Comparison of ENCODE assay signal across 6 cellular contexts in genomic region chrX:24363432-24364181, GRCh38. TPM values are rescaled to one million over a fixed set of nuclear protein-coding genes. Genes with fewer than 3 reads are reported as not detected.
"Had no signal": no experiment of that assay in that cellular context is flagged by ENCODE, and none has a peak within 500 bp of the region (broad histone marks: within the 10 kb centered on the region; RNA-seq: fewer than 3 reads in every experiment).

No MANE protein-coding gene starts in this region.

RNA-seq across cellular contexts. Expression of gene SUPT20HL1, which starts 3.2 kb away (rescaled TPM):
- total RNA-seq: activated CD8-positive, alpha-beta T cell treated with anti-CD3 and anti-CD28 coated beads, Interleukin-2, amount 10 ng/mL, durations not matched to agents 7 days and 5 days; activated T-helper 1 cell treated with anti-CD3 and anti-CD28 coated beads, Interleukin-12 subunit alpha, Interleukin-12 subunit beta, Interleukin-2, Interleukin-4 antibody, amounts not matched to agents 30 ng/mL and 10 ng/mL and 1 ng/mL, durations not matched to agents 14 hours and 24 hours and 36 hours; SJSA1; T-helper 1 cell treated with Interleukin-12 subunit alpha and Interleukin-12 subunit beta and Interleukin-4 antibody, amounts not matched to agents 30 ng/mL and 1 ng/mL, for 36 hours; WTC11 had no signal

RNA-seq across cellular contexts. Expression of gene SUPT20HL2, which starts 49.7 kb away (rescaled TPM):
- total RNA-seq: activated CD8-positive, alpha-beta T cell treated with anti-CD3 and anti-CD28 coated beads, Interleukin-2, amount 10 ng/mL, durations not matched to agents 7 days and 5 days; activated naive CD4-positive, alpha-beta T cell treated with anti-CD3 and anti-CD28 coated beads, Interleukin-2, amount 50 U/mL, for 72 hours; activated T-helper 1 cell treated with anti-CD3 and anti-CD28 coated beads, Interleukin-12 subunit alpha, Interleukin-12 subunit beta, Interleukin-2, Interleukin-4 antibody, amounts not matched to agents 30 ng/mL and 10 ng/mL and 1 ng/mL, durations not matched to agents 14 hours and 24 hours and 36 hours; SJSA1; T-helper 1 cell treated with Interleukin-12 subunit alpha and Interleukin-12 subunit beta and Interleukin-4 antibody, amounts not matched to agents 30 ng/mL and 1 ng/mL, for 36 hours; WTC11 had no signal
